In the genomic region with DNA sequence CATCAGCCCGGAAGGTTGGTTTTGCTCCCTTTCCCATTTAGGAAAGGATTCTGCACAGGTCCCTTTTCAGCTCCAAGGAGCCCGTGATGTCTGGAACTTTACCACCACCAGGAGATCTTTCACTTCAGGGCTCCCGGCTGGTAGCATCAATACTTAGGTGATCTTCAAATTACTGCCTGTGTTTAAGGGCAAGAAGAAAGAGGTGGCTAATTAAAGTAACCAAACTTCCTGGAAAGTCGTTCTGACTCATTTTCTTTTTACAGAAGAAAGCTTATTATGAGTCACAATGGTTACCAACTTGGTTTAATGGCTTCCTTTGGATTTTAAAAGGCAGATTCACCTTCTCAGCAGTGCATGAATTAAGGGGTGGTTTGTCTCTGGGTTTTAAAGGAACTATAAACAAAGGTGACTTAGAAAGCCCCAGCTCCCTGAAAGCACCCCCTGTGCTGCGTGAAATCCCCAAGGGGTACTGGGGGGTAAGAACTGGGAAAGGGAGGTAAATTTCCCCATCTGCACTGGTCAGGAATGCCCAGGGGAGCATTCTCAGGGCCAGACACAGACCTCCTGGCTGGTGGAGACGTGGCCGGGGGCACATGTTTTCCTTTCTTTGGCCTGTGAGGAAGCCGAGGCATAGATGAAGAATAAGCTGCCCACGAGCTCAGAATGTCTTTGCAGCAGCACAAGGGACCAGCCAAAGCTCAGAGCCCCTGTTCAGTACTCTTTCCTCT, we compare ENCODE assay signal across 8 cellular contexts. TPM values are rescaled to one million over a fixed set of nuclear protein-coding genes. Genes with fewer than 3 reads are reported as not detected.
DNase-seq lines count a peak whose midpoint lies in the region; ATAC-seq and TF ChIP-seq lines count a peak whose summit lies in the region.

No MANE protein-coding gene starts in this region.

- H3K9me3 ChIP-seq in WERI-Rb-1 (ENCODE audit: severe bottlenecking) = no peaks in the 10 kb centered on the region

- no peak overlapping the region for H3K4me3 ChIP-seq in WERI-Rb-1 (ENCODE audit: low read depth, low read length)

- ATAC-seq in activated CD4-positive, CD25-positive, alpha-beta regulatory T cell treated with anti-CD3 and anti-CD28 coated beads, Interleukin-2, amount 50 U/mL, for 24 hours = peak; percentile 76 to 87
- peak; percentile 57 for ATAC-seq in HG03095 (IDR thresholded peaks at IDR 0.05; ENCODE audit: unreplicated experiment)

- no peak for TF ChIP-seq CTCF in WERI-Rb-1 (IDR thresholded peaks at IDR 0.05; ENCODE audit: low read depth, low read length)

- H3K36me3 ChIP-seq in WERI-Rb-1 = no peaks in the 10 kb centered on the region

- no peak overlapping the region for H3K27ac ChIP-seq in WERI-Rb-1

- H3K27me3 ChIP-seq in WERI-Rb-1 (ENCODE audit: insufficient read depth, low read depth, severe bottlenecking) = no peaks in the 10 kb centered on the region

- no peak for DNase-seq in activated CD4-positive, CD25-positive, alpha-beta regulatory T cell (lab: John Stamatoyannopoulos, UW)
- peak; percentile 4 for DNase-seq in T1000 (lab: John Stamatoyannopoulos, UW)
- peak; percentile 94 for DNase-seq in renal cortical epithelial cell (ENCODE audit: low read depth)
- DNase-seq in hippocampal formation (lab: John Stamatoyannopoulos, UW) = no peak
- DNase-seq in WERI-Rb-1 = no peak
- DNase-seq in SHP77 (lab: John Stamatoyannopoulos, UW) = no peak

RNA-seq across cellular contexts. Expression of gene POU2F3, which starts 8.8 kb away (rescaled TPM):
- total RNA-seq in renal cortical epithelial cell = 0.05 TPM in 1 of 2 replicates, not detected in the other

RNA-seq across cellular contexts. Expression of gene OAF, which starts 37.9 kb away (rescaled TPM):
- total RNA-seq in renal cortical epithelial cell = 11.1 and 29.1 TPM in 2 replicates

Comparison
In these comparisons a context has a peak if more than half of its experiments do, and no peak if none do; other contexts are left out.
1. DNase-seq: peak in T1000 (single experiment) and renal cortical epithelial cell (single experiment); none in activated CD4-positive, CD25-positive, alpha-beta regulatory T cell (0 of 4), hippocampal formation (0 of 2), WERI-Rb-1 (single experiment) and SHP77 (0 of 2).